38 cellular contexts compared by ENCODE assay signal in genomic region chr2:127332335-127332734, GRCh38.
"Had no signal": no experiment of that assay in that cellular context is flagged by ENCODE, and none has a peak within 500 bp of the region (broad histone marks: within the 10 kb centered on the region; RNA-seq: fewer than 3 reads in every experiment).

No MANE protein-coding gene starts in this region.

- H3K4me1 ChIP-seq: adrenal gland, breast epithelium had no signal

- H3K27me3 ChIP-seq: adrenal gland, ascending aorta, body of pancreas, brain microvascular endothelial cell, breast epithelium, cardiac muscle cell had no signal

- H3K4me1 Mint-ChIP-seq: activated naive CD4-positive, alpha-beta T cell treated with anti-CD3 and anti-CD28 coated beads, Interleukin-2, amount 50 U/mL, for 24 hours; activated naive CD8-positive, alpha-beta T cell treated with anti-CD3 and anti-CD28 coated beads for 36 hours; activated naive CD8-positive, alpha-beta T cell treated with anti-CD3 and anti-CD28 coated beads, Interleukin-2, amount 10 ng/mL, durations not matched to agents 7 days and 5 days; activated naive CD8-positive, alpha-beta T cell treated with anti-CD3 and anti-CD28 coated beads, Interleukin-2, amount 50 U/mL, for 24 hours; activated T-helper 17 cell treated with anti-CD3 and anti-CD28 coated beads, Interleukin-2, amount 50 U/mL, for 72 hours; brain; central memory CD8-positive, alpha-beta T cell had no signal

- H3K4me3 ChIP-seq: adrenal gland, ascending aorta, body of pancreas, breast epithelium, cardiac muscle cell had no signal

- H3K27ac ChIP-seq: adrenal gland, ascending aorta, body of pancreas, brain microvascular endothelial cell, breast epithelium, cardiac muscle cell had no signal

- H3K27ac Mint-ChIP-seq: activated naive CD4-positive, alpha-beta T cell treated with anti-CD3 and anti-CD28 coated beads for 36 hours; activated naive CD4-positive, alpha-beta T cell treated with anti-CD3 and anti-CD28 coated beads, Interleukin-2, amount 10 ng/mL, durations not matched to agents 7 days and 5 days; activated naive CD4-positive, alpha-beta T cell treated with anti-CD3 and anti-CD28 coated beads, Interleukin-2, amount 50 U/mL, for 24 hours; activated naive CD4-positive, alpha-beta T cell treated with anti-CD3 and anti-CD28 coated beads, Interleukin-2, amount 50 U/mL, for 72 hours; activated naive CD8-positive, alpha-beta T cell; activated naive CD8-positive, alpha-beta T cell treated with anti-CD3 and anti-CD28 coated beads for 36 hours; activated naive CD8-positive, alpha-beta T cell treated with anti-CD3 and anti-CD28 coated beads, Interleukin-2, amount 10 ng/mL, durations not matched to agents 7 days and 5 days; activated naive CD8-positive, alpha-beta T cell treated with anti-CD3 and anti-CD28 coated beads, Interleukin-2, amount 50 U/mL, for 24 hours; activated T-cell treated with anti-CD3 and anti-CD28 coated beads, Interleukin-2, amount 50 U/mL, for 72 hours; activated T-helper 2 cell treated with anti-CD3 and anti-CD28 coated beads, Interferon-gamma antibody, Interleukin-2, Interleukin-4, amounts not matched to agents 10 μg/mL and 5 μg/mL and 100 μg/mL, durations not matched to agents 14 hours and 24 hours and 36 hours had no signal

- H3K4me3 Mint-ChIP-seq: activated naive CD4-positive, alpha-beta T cell treated with anti-CD3 and anti-CD28 coated beads for 36 hours; activated naive CD4-positive, alpha-beta T cell treated with anti-CD3 and anti-CD28 coated beads, Interleukin-2, amount 10 ng/mL, durations not matched to agents 7 days and 5 days; activated naive CD4-positive, alpha-beta T cell treated with anti-CD3 and anti-CD28 coated beads, Interleukin-2, amount 50 U/mL, for 24 hours; activated naive CD8-positive, alpha-beta T cell; activated naive CD8-positive, alpha-beta T cell treated with anti-CD3 and anti-CD28 coated beads for 36 hours; activated naive CD8-positive, alpha-beta T cell treated with anti-CD3 and anti-CD28 coated beads, Interleukin-2, amount 10 ng/mL, durations not matched to agents 7 days and 5 days; activated naive CD8-positive, alpha-beta T cell treated with anti-CD3 and anti-CD28 coated beads, Interleukin-2, amount 50 U/mL, for 24 hours; activated T-cell treated with anti-CD3 and anti-CD28 coated beads, Interleukin-2, amount 50 U/mL, for 24 hours; activated T-cell treated with anti-CD3 and anti-CD28 coated beads, Interleukin-2, amount 50 U/mL, for 4 hours; activated T-cell treated with anti-CD3 and anti-CD28 coated beads, Interleukin-2, amount 50 U/mL, for 72 hours; activated T-helper 1 cell treated with anti-CD3 and anti-CD28 coated beads, Interleukin-12 subunit alpha, Interleukin-12 subunit beta, Interleukin-2, Interleukin-4 antibody, amounts not matched to agents 30 ng/mL and 10 ng/mL and 1 ng/mL, durations not matched to agents 14 hours and 24 hours and 36 hours; activated T-helper 17 cell treated with anti-CD3 and anti-CD28 coated beads, Interleukin-2, amount 50 U/mL, for 72 hours; brain; central memory CD8-positive, alpha-beta T cell had no signal

- ATAC-seq: activated naive CD4-positive, alpha-beta T cell treated with anti-CD3 and anti-CD28 coated beads, Interleukin-2, amount 50 U/mL, for 72 hours; activated naive CD8-positive, alpha-beta T cell treated with anti-CD3 and anti-CD28 coated beads, Interleukin-2, amount 50 U/mL, for 24 hours; activated T-cell treated with anti-CD3 and anti-CD28 coated beads, Interleukin-2, amount 50 U/mL, for 4 hours; activated T-cell treated with anti-CD3 and anti-CD28 coated beads, Interleukin-2, amount 50 U/mL, for 72 hours; activated T-helper 17 cell treated with anti-CD3 and anti-CD28 coated beads, Interleukin-2, amount 50 U/mL, for 72 hours; body of pancreas had no signal

- H3K9me3 ChIP-seq: ascending aorta, body of pancreas, breast epithelium had no signal

- H3K36me3 ChIP-seq: brain microvascular endothelial cell had no signal

- H3K27me3 Mint-ChIP-seq: activated naive CD4-positive, alpha-beta T cell treated with anti-CD3 and anti-CD28 coated beads, Interleukin-2, amount 10 ng/mL, durations not matched to agents 7 days and 5 days; activated naive CD4-positive, alpha-beta T cell treated with anti-CD3 and anti-CD28 coated beads, Interleukin-2, amount 50 U/mL, for 24 hours; activated naive CD8-positive, alpha-beta T cell; activated naive CD8-positive, alpha-beta T cell treated with anti-CD3 and anti-CD28 coated beads for 36 hours; activated naive CD8-positive, alpha-beta T cell treated with anti-CD3 and anti-CD28 coated beads, Interleukin-2, amount 10 ng/mL, durations not matched to agents 7 days and 5 days; activated naive CD8-positive, alpha-beta T cell treated with anti-CD3 and anti-CD28 coated beads, Interleukin-2, amount 50 U/mL, for 24 hours; activated T-cell treated with anti-CD3 and anti-CD28 coated beads, Interleukin-2, amount 50 U/mL, for 24 hours; activated T-helper 17 cell treated with anti-CD3 and anti-CD28 coated beads, Interleukin-2, amount 50 U/mL, for 72 hours; brain; central memory CD8-positive, alpha-beta T cell had no signal

- H3K36me3 Mint-ChIP-seq: activated naive CD4-positive, alpha-beta T cell treated with anti-CD3 and anti-CD28 coated beads, Interleukin-2, amount 50 U/mL, for 72 hours had no signal

- H3K9me3 Mint-ChIP-seq: activated naive CD4-positive, alpha-beta T cell treated with anti-CD3 and anti-CD28 coated beads for 36 hours; activated naive CD4-positive, alpha-beta T cell treated with anti-CD3 and anti-CD28 coated beads, Interleukin-2, amount 10 ng/mL, durations not matched to agents 7 days and 5 days; activated naive CD4-positive, alpha-beta T cell treated with anti-CD3 and anti-CD28 coated beads, Interleukin-2, amount 50 U/mL, for 24 hours; activated naive CD4-positive, alpha-beta T cell treated with anti-CD3 and anti-CD28 coated beads, Interleukin-2, amount 50 U/mL, for 72 hours; activated naive CD8-positive, alpha-beta T cell treated with anti-CD3 and anti-CD28 coated beads for 36 hours; activated naive CD8-positive, alpha-beta T cell treated with anti-CD3 and anti-CD28 coated beads, Interleukin-2, amount 10 ng/mL, durations not matched to agents 7 days and 5 days; activated naive CD8-positive, alpha-beta T cell treated with anti-CD3 and anti-CD28 coated beads, Interleukin-2, amount 50 U/mL, for 24 hours; activated T-cell treated with anti-CD3 and anti-CD28 coated beads, Interleukin-2, amount 50 U/mL, for 24 hours; activated T-cell treated with anti-CD3 and anti-CD28 coated beads, Interleukin-2, amount 50 U/mL, for 4 hours; activated T-cell treated with anti-CD3 and anti-CD28 coated beads, Interleukin-2, amount 50 U/mL, for 72 hours; activated T-helper 1 cell treated with anti-CD3 and anti-CD28 coated beads, Interleukin-12 subunit alpha, Interleukin-12 subunit beta, Interleukin-2, Interleukin-4 antibody, amounts not matched to agents 30 ng/mL and 10 ng/mL and 1 ng/mL, durations not matched to agents 14 hours and 24 hours and 36 hours; activated T-helper 17 cell treated with anti-CD3 and anti-CD28 coated beads, Interleukin-2, amount 50 U/mL, for 72 hours; activated T-helper 2 cell treated with anti-CD3 and anti-CD28 coated beads, Interferon-gamma antibody, Interleukin-2, Interleukin-4, amounts not matched to agents 10 μg/mL and 5 μg/mL and 100 μg/mL, durations not matched to agents 14 hours and 24 hours and 36 hours; brain; central memory CD8-positive, alpha-beta T cell had no signal

- DNase-seq: activated effector memory CD4-positive, alpha-beta T cell treated with anti-CD3 and anti-CD28 coated beads, Interleukin-2, amount 50 U/mL, for 16 hours; activated effector memory CD4-positive, alpha-beta T cell treated with Interleukin-2 at 50 U/mL for 16 hours; activated gamma-delta T cell; activated gamma-delta T cell treated with Interleukin-2 at 50 U/mL for 16 hours; activated naive CD4-positive, alpha-beta T cell; activated naive CD4-positive, alpha-beta T cell treated with anti-CD3 and anti-CD28 coated beads for 36 hours; activated naive CD4-positive, alpha-beta T cell treated with anti-CD3 and anti-CD28 coated beads, Interleukin-2, amount 10 ng/mL, durations not matched to agents 7 days and 5 days; activated naive CD4-positive, alpha-beta T cell treated with anti-CD3 and anti-CD28 coated beads, Interleukin-2, amount 50 U/mL, for 16 hours; activated naive CD4-positive, alpha-beta T cell treated with Interleukin-2 at 50 U/mL for 16 hours; activated naive CD8-positive, alpha-beta T cell treated with anti-CD3 and anti-CD28 coated beads for 36 hours; activated naive CD8-positive, alpha-beta T cell treated with anti-CD3 and anti-CD28 coated beads, Interleukin-2, amount 10 ng/mL, durations not matched to agents 7 days and 5 days; activated naive CD8-positive, alpha-beta T cell treated with anti-CD3 and anti-CD28 coated beads, Interleukin-2, amount 50 U/mL, for 24 hours; activated T-cell treated with anti-CD3 and anti-CD28 coated beads for 4 hours; activated T-cell treated with anti-CD3 and anti-CD28 coated beads, Interleukin-2, amount 50 U/mL, for 1 hour; activated T-cell treated with anti-CD3 and anti-CD28 coated beads, Interleukin-2, amount 50 U/mL, for 24 hours; activated T-cell treated with anti-CD3 and anti-CD28 coated beads, Interleukin-2, amount 50 U/mL, for 4 hours; activated T-cell treated with anti-CD3 and anti-CD28 coated beads, Interleukin-2, amount 50 U/mL, for 48 hours; activated T-cell treated with anti-CD3 and anti-CD28 coated beads, Interleukin-2, amount 50 U/mL, for 72 hours; amniotic stem cell; amygdala; anterior cingulate cortex; aorta; body of pancreas; brain microvascular endothelial cell; central memory CD4-positive, alpha-beta T cell; cerebellar nuclear complex had no signal
